ENCODE assay signal across 20 cellular contexts in genomic region chr1:233269656-233270055, GRCh38. TPM values are rescaled to one million over a fixed set of nuclear protein-coding genes. Genes with fewer than 3 reads are reported as not detected.
A peak's percentile ranks its signal among the peaks of the same experiment; 100 is the strongest.
DNase-seq lines count a peak whose midpoint lies in the region; ATAC-seq and TF ChIP-seq lines count a peak whose summit lies in the region.
"Had no signal": no experiment of that assay in that cellular context is flagged by ENCODE, and none has a peak within 500 bp of the region (broad histone marks: within the 10 kb centered on the region; RNA-seq: fewer than 3 reads in every experiment).

No MANE protein-coding gene starts in this region.

- H3K27me3 Mint-ChIP-seq in activated T-cell treated with anti-CD3 and anti-CD28 coated beads, Interleukin-2, amount 50 U/mL, for 24 hours: no peaks in the 10 kb centered on the region
- no peaks in the 10 kb centered on the region for H3K27me3 Mint-ChIP-seq in activated T-helper 17 cell treated with anti-CD3 and anti-CD28 coated beads, Interleukin-2, amount 50 U/mL, for 72 hours
- no peaks in the 10 kb centered on the region for H3K27me3 Mint-ChIP-seq in activated CD4-positive, alpha-beta memory T cell treated with anti-CD3 and anti-CD28 coated beads for 36 hours
- H3K27me3 Mint-ChIP-seq: activated naive CD4-positive, alpha-beta T cell treated with anti-CD3 and anti-CD28 coated beads, Interleukin-2, amount 10 ng/mL, durations not matched to agents 7 days and 5 days had no signal

- no peak for TF ChIP-seq CTCF in foreskin keratinocyte (conservative IDR thresholded peaks at IDR 0.05)

- H3K4me1 ChIP-seq in foreskin keratinocyte: no peaks in the 10 kb centered on the region
- H3K4me1 ChIP-seq: SJCRH30 had no signal

- intact Hi-C loops in activated CD4-positive, alpha-beta memory T cell treated with anti-CD3 and anti-CD28 coated beads for 36 hours (cut with micrococcal nuclease): loop anchor here (2.0 kb wide), 1 partner anchor 25 kb away; the partner anchor contains the start of gene PCNX2

- no peak overlapping the region for H3K27ac ChIP-seq in foreskin keratinocyte
- H3K27ac ChIP-seq: ovary, SJCRH30 had no signal

- H3K4me3 Mint-ChIP-seq in activated T-cell treated with anti-CD3 and anti-CD28 coated beads, Interleukin-2, amount 50 U/mL, for 24 hours: no peak overlapping the region
- H3K4me3 Mint-ChIP-seq in activated T-helper 17 cell treated with anti-CD3 and anti-CD28 coated beads, Interleukin-2, amount 50 U/mL, for 72 hours: no peak overlapping the region
- H3K4me3 Mint-ChIP-seq in activated CD4-positive, alpha-beta memory T cell treated with anti-CD3 and anti-CD28 coated beads for 36 hours: no peak overlapping the region
- H3K4me3 Mint-ChIP-seq: activated naive CD4-positive, alpha-beta T cell treated with anti-CD3 and anti-CD28 coated beads, Interleukin-2, amount 10 ng/mL, durations not matched to agents 7 days and 5 days had no signal

- CTCF ChIA-PET in activated CD4-positive, alpha-beta memory T cell treated with anti-CD3 and anti-CD28 coated beads for 36 hours (lab: Charles Lee): no interaction called here

- H3K27me3 ChIP-seq in foreskin keratinocyte: no peaks in the 10 kb centered on the region
- H3K27me3 ChIP-seq: ovary, SJCRH30 had no signal

- peak overlapping the region; percentile 11 for H3K27ac Mint-ChIP-seq in activated T-cell treated with anti-CD3 and anti-CD28 coated beads, Interleukin-2, amount 50 U/mL, for 24 hours
- no peak overlapping the region for H3K27ac Mint-ChIP-seq in activated T-helper 17 cell treated with anti-CD3 and anti-CD28 coated beads, Interleukin-2, amount 50 U/mL, for 72 hours
- H3K27ac Mint-ChIP-seq in activated CD4-positive, alpha-beta memory T cell treated with anti-CD3 and anti-CD28 coated beads for 36 hours: no peak overlapping the region
- H3K27ac Mint-ChIP-seq: activated naive CD4-positive, alpha-beta T cell treated with anti-CD3 and anti-CD28 coated beads, Interleukin-2, amount 10 ng/mL, durations not matched to agents 7 days and 5 days had no signal

- peaks cover 30% of the 10 kb centered on the region for H3K4me1 Mint-ChIP-seq in activated T-cell treated with anti-CD3 and anti-CD28 coated beads, Interleukin-2, amount 50 U/mL, for 24 hours (ENCODE audit: low read depth)
- peaks cover 13% of the 10 kb centered on the region for H3K4me1 Mint-ChIP-seq in activated T-helper 17 cell treated with anti-CD3 and anti-CD28 coated beads, Interleukin-2, amount 50 U/mL, for 72 hours
- H3K4me1 Mint-ChIP-seq in activated CD4-positive, alpha-beta memory T cell treated with anti-CD3 and anti-CD28 coated beads for 36 hours (ENCODE audit: low read depth): peaks cover 42% of the 10 kb centered on the region

- H3K9me3 Mint-ChIP-seq in activated T-cell treated with anti-CD3 and anti-CD28 coated beads, Interleukin-2, amount 50 U/mL, for 24 hours: no peaks in the 10 kb centered on the region
- no peaks in the 10 kb centered on the region for H3K9me3 Mint-ChIP-seq in activated T-helper 17 cell treated with anti-CD3 and anti-CD28 coated beads, Interleukin-2, amount 50 U/mL, for 72 hours
- H3K9me3 Mint-ChIP-seq in activated CD4-positive, alpha-beta memory T cell treated with anti-CD3 and anti-CD28 coated beads for 36 hours: no peaks in the 10 kb centered on the region
- H3K9me3 Mint-ChIP-seq: activated naive CD4-positive, alpha-beta T cell treated with anti-CD3 and anti-CD28 coated beads, Interleukin-2, amount 10 ng/mL, durations not matched to agents 7 days and 5 days had no signal

- POLR2A ChIA-PET in activated CD4-positive, alpha-beta memory T cell treated with anti-CD3 and anti-CD28 coated beads for 36 hours (lab: Charles Lee): no interaction called here

- peak; percentile 33 for ATAC-seq in activated T-helper 17 cell treated with anti-CD3 and anti-CD28 coated beads, Interleukin-2, amount 50 U/mL, for 72 hours (replicated peaks)
- ATAC-seq in foreskin keratinocyte (peak; percentile 25), GM21619 (IDR thresholded peaks at IDR 0.05; ENCODE audit: unreplicated experiment) (no peak)

- peaks cover 58% of the 10 kb centered on the region for H3K36me3 Mint-ChIP-seq in activated T-cell treated with anti-CD3 and anti-CD28 coated beads, Interleukin-2, amount 50 U/mL, for 24 hours (ENCODE audit: low read depth)
- peaks cover 25% of the 10 kb centered on the region for H3K36me3 Mint-ChIP-seq in activated T-helper 17 cell treated with anti-CD3 and anti-CD28 coated beads, Interleukin-2, amount 50 U/mL, for 72 hours (ENCODE audit: low read depth)
- H3K36me3 Mint-ChIP-seq in activated CD4-positive, alpha-beta memory T cell treated with anti-CD3 and anti-CD28 coated beads for 36 hours: peaks cover 26% of the 10 kb centered on the region

- no peak for DNase-seq in activated T-cell treated with anti-CD3 and anti-CD28 coated beads, Interleukin-2, amount 50 U/mL, for 24 hours
- no peak for DNase-seq in activated T-cell treated with anti-CD3 and anti-CD28 coated beads, Interleukin-2, amount 50 U/mL, for 1 hour
- peak in 1 of 2 donors; percentile 22 for DNase-seq in foreskin keratinocyte
- no peak for DNase-seq in hypothalamus (lab: John Stamatoyannopoulos, UW)
- no peak for DNase-seq in HuH-7 (ENCODE audit: low spot score)
- DNase-seq in activated CD4-positive, alpha-beta memory T cell treated with anti-CD3 and anti-CD28 coated beads for 36 hours: no peak
- DNase-seq: activated CD8-positive, alpha-beta memory T cell treated with anti-CD3 and anti-CD28 coated beads, Interleukin-2, amount 50 U/mL, for 4 hours; activated naive CD4-positive, alpha-beta T cell treated with anti-CD3 and anti-CD28 coated beads, Interleukin-2, amount 10 ng/mL, durations not matched to agents 7 days and 5 days; Calu3; effector CD4-positive, alpha-beta T cell; foreskin melanocyte; GDM1; GOT3; NCI-H1930; NCI-H446 treated with DMSO at 0.1 percent for 48 hours; ovary; SJCRH30; trophoblast cell had no signal

RNA-seq across cellular contexts. Expression of gene PCNX2, which starts 25.9 kb away (rescaled TPM):
- total RNA-seq in activated T-helper 17 cell treated with anti-CD3 and anti-CD28 coated beads, Interleukin-2, amount 50 U/mL, for 72 hours: 10 to 100 TPM; 21.3 to 25.9 TPM
- total RNA-seq in foreskin keratinocyte: 18.2 and 23.6 TPM in 2 replicates
- polyA plus RNA-seq in foreskin keratinocyte: 8.7 and 11.5 TPM in 2 replicates
- 10 to 100 TPM; 17.8 to 18.5 TPM for total RNA-seq in activated CD4-positive, alpha-beta memory T cell treated with anti-CD3 and anti-CD28 coated beads for 36 hours

RNA-seq across cellular contexts. Expression of gene MAP3K21, which starts 57.9 kb away (rescaled TPM):
- 10 to 100 TPM in 1 of 2 donors, 1 to 10 TPM in 1; 7.3 to 17.7 TPM for total RNA-seq in activated T-helper 17 cell treated with anti-CD3 and anti-CD28 coated beads, Interleukin-2, amount 50 U/mL, for 72 hours
- total RNA-seq in foreskin keratinocyte: 8.3 and 10.2 TPM in 2 replicates
- polyA plus RNA-seq in foreskin keratinocyte: 2.4 and 3.0 TPM in 2 replicates
- 1 to 10 TPM; 5.5 to 5.6 TPM for total RNA-seq in activated CD4-positive, alpha-beta memory T cell treated with anti-CD3 and anti-CD28 coated beads for 36 hours
- total RNA-seq: SJCRH30 had no signal
